Comparison of ENCODE assay signal across 24 cellular contexts in the genomic region with DNA sequence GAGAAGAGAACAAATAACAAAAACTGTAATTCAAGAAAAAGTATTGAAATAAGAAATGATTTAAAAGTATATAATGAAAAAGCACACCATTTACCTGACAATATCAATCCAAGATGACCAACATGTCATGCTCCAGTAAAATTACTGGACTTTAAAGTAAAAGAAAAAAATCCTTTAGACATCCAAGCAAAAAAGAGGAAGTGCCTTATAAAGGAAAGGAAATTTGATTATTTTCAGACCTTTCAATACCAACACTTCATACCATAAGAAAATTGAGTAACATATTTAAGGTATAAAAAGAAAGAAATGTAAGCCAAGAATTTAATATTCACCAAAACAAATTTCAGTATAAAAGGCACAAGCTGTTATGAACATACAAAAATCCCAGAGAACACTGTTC.
"Had no signal": no experiment of that assay in that cellular context is flagged by ENCODE, and none has a peak within 500 bp of the region (broad histone marks: within the 10 kb centered on the region; RNA-seq: fewer than 3 reads in every experiment).

No MANE protein-coding gene starts in this region.

- ATAC-seq: left cardiac atrium; lower lobe of right lung; natural killer cell treated with Interleukin-12 subunit alpha and Interleukin-12 subunit beta and Interleukin-15 and Interleukin-18, amount 100 ng/mL, for 72 hours; pancreas; right cardiac atrium had no signal

- H3K9me3 ChIP-seq: left ventricle myocardium inferior, lower lobe of right lung, pancreas, stomach, thoracic aorta, transverse colon had no signal

- H3K4me1 ChIP-seq: left ventricle myocardium inferior, lower lobe of right lung, pancreas, stomach, transverse colon had no signal

- H3K36me3 Mint-ChIP-seq: natural killer cell treated with Interleukin-12 subunit alpha and Interleukin-12 subunit beta and Interleukin-15 and Interleukin-18, amount 100 ng/mL, for 72 hours; neural progenitor cell had no signal

- H3K9ac ChIP-seq: neural progenitor cell had no signal

- H3K27me3 ChIP-seq: dorsolateral prefrontal cortex, hepatocyte, neural progenitor cell, pancreas, transverse colon had no signal

- DNase-seq: dorsolateral prefrontal cortex; effector CD8-positive, alpha-beta T cell; foreskin melanocyte; head of caudate nucleus; kidney; left cardiac atrium; left ventricle myocardium inferior; lower lobe of right lung; mesenchymal stem cell; midbrain; nucleus accumbens; pancreas; right cardiac atrium; small intestine; stimulated activated CD4-positive, alpha-beta T cell treated with anti-CD3 and anti-CD28 coated beads, Interleukin-12 subunit alpha, Interleukin-12 subunit beta, amount 100 ng/mL, for 4 hours; stimulated activated naive CD4-positive, alpha-beta T cell; stomach; substantia nigra; transverse colon had no signal

- H3K79me2 ChIP-seq: hepatocyte had no signal

- H3K27ac ChIP-seq: dorsolateral prefrontal cortex, hepatocyte, left ventricle myocardium inferior, lower lobe of right lung, neural progenitor cell, pancreas, stomach, thoracic aorta, transverse colon had no signal

- H3K27ac Mint-ChIP-seq: natural killer cell treated with Interleukin-12 subunit alpha and Interleukin-12 subunit beta and Interleukin-15 and Interleukin-18, amount 100 ng/mL, for 72 hours; neural progenitor cell; progenitor cell of endocrine pancreas had no signal

- H3K4me2 ChIP-seq: hepatocyte, neural progenitor cell had no signal

- H3K27me3 Mint-ChIP-seq: progenitor cell of endocrine pancreas had no signal

- H3K36me3 ChIP-seq: left ventricle myocardium inferior, lower lobe of right lung, neural progenitor cell, pancreas, stomach, thoracic aorta, transverse colon had no signal

- H2AFZ ChIP-seq: hepatocyte, neural progenitor cell had no signal

- H3K4me3 ChIP-seq: dorsolateral prefrontal cortex, hepatocyte, left ventricle myocardium inferior, lower lobe of right lung, neural progenitor cell, pancreas, stomach, thoracic aorta, transverse colon had no signal

- H3K4me3 Mint-ChIP-seq: natural killer cell treated with Interleukin-12 subunit alpha and Interleukin-12 subunit beta and Interleukin-15 and Interleukin-18, amount 100 ng/mL, for 72 hours; neural progenitor cell had no signal

- H3K9me3 Mint-ChIP-seq: natural killer cell treated with Interleukin-12 subunit alpha and Interleukin-12 subunit beta and Interleukin-15 and Interleukin-18, amount 100 ng/mL, for 72 hours had no signal

- FAIRE-seq: kidney, pancreas, small intestine had no signal
